ENCODE assay signal across 8 cellular contexts in the genomic region with DNA sequence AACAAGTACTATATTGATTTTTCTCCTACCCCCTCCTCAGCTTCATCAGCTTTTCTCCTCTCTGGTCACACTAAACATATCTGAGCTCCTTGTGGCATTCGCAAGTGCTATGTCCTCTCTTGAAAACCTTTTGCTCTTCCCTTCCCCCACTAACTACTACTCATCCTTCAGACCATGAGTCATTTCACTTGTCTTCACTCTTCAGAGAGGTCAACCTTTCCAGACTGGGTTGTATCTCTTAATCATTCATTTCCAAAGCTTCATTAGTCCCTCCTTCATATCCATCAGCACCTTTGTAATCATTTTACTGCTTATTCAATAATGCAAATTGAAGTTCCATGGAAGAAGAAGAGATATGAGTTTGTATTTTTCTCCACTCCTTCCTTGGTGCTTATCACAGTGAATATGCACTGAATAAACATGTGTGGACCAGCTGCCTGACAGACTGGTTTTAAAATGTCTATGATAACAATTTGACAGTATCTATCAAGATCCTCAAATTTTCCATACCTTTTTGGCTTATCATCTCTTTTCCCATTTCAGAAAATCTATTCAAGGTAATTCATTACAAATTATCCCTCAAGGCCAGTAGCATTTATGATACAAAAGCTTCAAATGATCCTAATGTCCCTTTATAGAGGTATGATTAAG. TPM values are rescaled to one million over a fixed set of nuclear protein-coding genes. Genes with fewer than 3 reads are reported as not detected.
DNase-seq lines count a peak whose midpoint lies in the region; ATAC-seq, FAIRE-seq and TF ChIP-seq lines count a peak whose summit lies in the region.

No MANE protein-coding gene starts in this region.

- 0 out of 4 replicates have a peak, but pooled peaks cover 0 to 3% of the 10 kb centered on the region in 2 experiments for H3K4me1 Mint-ChIP-seq in H9

- H4K8ac ChIP-seq in H9 (replicated peaks; ENCODE audit: insufficient read length, low read depth, low read length): no peak overlapping the region

- TF ChIP-seq CTCF in keratinocyte (optimal IDR thresholded peaks at IDR 0.05 in 1 of 3, IDR thresholded peaks at IDR 0.05 in 1 of 3, conservative IDR thresholded peaks at IDR 0.05 in 1 of 3; ENCODE audit: extremely low read depth in 1 of 3, insufficient read depth in 2 of 3, low read length in 3 of 3) (no peak), H9 (conservative IDR thresholded peaks at IDR 0.05) (no peak)

- H2BK5ac ChIP-seq in H9 (ENCODE audit: insufficient read length, low read length): no peak overlapping the region

- no peak overlapping the region for H4K5ac ChIP-seq in H9 (ENCODE audit: insufficient read length, low read depth, low read length)

- no peak overlapping the region for H3K9ac ChIP-seq in keratinocyte (ENCODE audit: control insufficient read depth, extremely low read depth, insufficient read depth, low read length)
- no peak overlapping the region for H3K9ac ChIP-seq in H9 (ENCODE audit: extremely low read depth, insufficient read length, low read length)

- no CpG with 5 or more reads among the region's 1 CpG for WGBS in H9 (ENCODE audit: extremely low coverage, insufficient read length, low lambda C conversion rate)

- FAIRE-seq in keratinocyte (lab: Jason Lieb, UNC): peak; percentile 90

- no peak overlapping the region for H3K27ac Mint-ChIP-seq in H9

- H3K4me3 Mint-ChIP-seq in H9: no peak overlapping the region

- H3K23ac ChIP-seq in H9 (ENCODE audit: insufficient read length, low read depth, low read length): no peak overlapping the region

- no peak overlapping the region for H2BK20ac ChIP-seq in H9 (ENCODE audit: low read depth, low read length, poor library complexity, severe bottlenecking)

- dilution Hi-C loops in keratinocyte (cut with MboI; ENCODE audit: extremely low pct_ligation_motif_present, low sequenced_read_pairs): no loop called here

- H3K79me1 ChIP-seq in H9 (ENCODE audit: insufficient read depth, low read depth, low read length, poor library complexity, severe bottlenecking): no peaks in the 10 kb centered on the region

- peaks cover 0 to 9% of the 10 kb centered on the region in 2 experiments for H3K36me3 ChIP-seq in keratinocyte (ENCODE audit: control insufficient read depth in 2 of 2, extremely low read depth in 1 of 2, insufficient read depth in 2 of 2, low read length in 2 of 2)

- no peaks in the 10 kb centered on the region for H3K9me1 ChIP-seq in keratinocyte (ENCODE audit: control insufficient read depth, extremely low read depth, insufficient read depth, low read length)

- peaks cover 0 to 4% of the 10 kb centered on the region in 2 experiments; a peak in 1 of 5 replicates for H3K9me3 Mint-ChIP-seq in H9

- H3K18ac ChIP-seq in H9 (ENCODE audit: insufficient read length, low read depth, low read length): no peak overlapping the region

- peak; percentile 1 for DNase-seq in SIG-M5 (lab: John Stamatoyannopoulos, UW)
- DNase-seq in keratinocyte (ENCODE audit: low read depth, low spot score): peak; percentile 36
- DNase-seq in NCI-H1694 (lab: John Stamatoyannopoulos, UW): no peak
- DNase-seq in H9: no peak
- no peak for DNase-seq in DMS153 (lab: John Stamatoyannopoulos, UW)
- DNase-seq in ecto neural progenitor cell (ENCODE audit: low spot score): no peak

- peaks cover 14% of the 10 kb centered on the region for H3K4me1 ChIP-seq in keratinocyte (ENCODE audit: control insufficient read depth, extremely low read depth, insufficient read depth, low read length)
- no peaks in the 10 kb centered on the region for H3K4me1 ChIP-seq in H9 (ENCODE audit: insufficient read depth, low read length)

- no peak overlapping the region for H2BK15ac ChIP-seq in H9 (ENCODE audit: low read depth, low read length)

- peak overlapping the region; percentile 20 for H3K4me2 ChIP-seq in keratinocyte (ENCODE audit: control insufficient read depth, extremely low read depth, insufficient read depth, low read depth, low read length)
- no peak overlapping the region for H3K4me2 ChIP-seq in H9 (ENCODE audit: insufficient read depth, insufficient read length, low read length)

- ATAC-seq in GM18867 (IDR thresholded peaks at IDR 0.05; ENCODE audit: unreplicated experiment) (peak; percentile 44), HG02973 (IDR thresholded peaks at IDR 0.05; ENCODE audit: unreplicated experiment) (peak; percentile 90)

- no peak overlapping the region for H3K14ac ChIP-seq in H9 (ENCODE audit: insufficient read depth, low read length)

- H3K79me2 ChIP-seq in keratinocyte (ENCODE audit: control insufficient read depth, insufficient read depth, low read length) (no peaks in the 10 kb centered on the region), H9 (ENCODE audit: insufficient read depth, low read length) (no peaks in the 10 kb centered on the region)

- peak overlapping the region; percentile 10 for H3K27ac ChIP-seq in keratinocyte (ENCODE audit: control insufficient read depth, insufficient read depth, low read length)
- no peak overlapping the region for H3K27ac ChIP-seq in H9 (ENCODE audit: insufficient read length, low read depth, low read length)

- no peak overlapping the region for H4K91ac ChIP-seq in H9 (ENCODE audit: insufficient read length, low read depth, low read length)

- no peaks in the 10 kb centered on the region for H3K27me3 ChIP-seq in keratinocyte (ENCODE audit: control insufficient read depth, extremely low read depth, insufficient read depth, low read length)
- no peaks in the 10 kb centered on the region for H3K27me3 ChIP-seq in H9 (ENCODE audit: insufficient read depth, low read length)

- H3K4me3 ChIP-seq in keratinocyte (ENCODE audit: control insufficient read depth in 2 of 3, extremely low read depth in 1 of 3, insufficient read depth in 2 of 3, low read depth in 1 of 3, low read length in 3 of 3): no peak overlapping the region

- no peak overlapping the region for H3K4ac ChIP-seq in H9 (ENCODE audit: low read depth, low read length)

- no peak overlapping the region for H2BK120ac ChIP-seq in H9 (ENCODE audit: low read depth, low read length, poor library complexity, severe bottlenecking)

- H3K36me3 Mint-ChIP-seq in H9 (ENCODE audit: insufficient read depth in 1 of 3, low read depth in 3 of 3): peaks cover 0 to 3% (median 0%) of the 10 kb centered on the region in 3 experiments; a peak in 1 of 7 replicates

- H3K9me3 ChIP-seq in keratinocyte (ENCODE audit: control insufficient read depth, low read depth, low read length): no peaks in the 10 kb centered on the region
- no peaks in the 10 kb centered on the region for H3K9me3 ChIP-seq in H9 (ENCODE audit: control insufficient read depth, low read depth, low read length)

- H3T11ph ChIP-seq in H9 (ENCODE audit: low read length): no peak overlapping the region

- H2AK5ac ChIP-seq in H9 (ENCODE audit: insufficient read length, low read length): no peak overlapping the region

- H4K20me1 ChIP-seq in keratinocyte (ENCODE audit: control insufficient read depth, extremely low read depth, insufficient read depth, low read length) (no peaks in the 10 kb centered on the region), H9 (ENCODE audit: control insufficient read depth, insufficient read depth, insufficient read length) (no peaks in the 10 kb centered on the region)

- H2AFZ ChIP-seq in keratinocyte (ENCODE audit: control insufficient read depth, low read length) (no peak overlapping the region), H9 (ENCODE audit: low read length) (no peak overlapping the region)

- H3K23me2 ChIP-seq in H9 (ENCODE audit: insufficient read length, low read depth, low read length, poor library complexity, severe bottlenecking): no peaks in the 10 kb centered on the region

- H3K27me3 Mint-ChIP-seq in H9 (ENCODE audit: low read depth): no peaks in the 10 kb centered on the region

- no peak overlapping the region for H2BK12ac ChIP-seq in H9 (ENCODE audit: insufficient read length, low read depth, low read length)

- no peak overlapping the region for H3K56ac ChIP-seq in H9 (ENCODE audit: insufficient read length, low read depth, low read length)

RNA-seq across cellular contexts. Expression of a gene that starts 28.4 kb away (rescaled TPM):
- polyA plus RNA-seq in keratinocyte: 20.9 to 33.6 TPM (median 23.2 TPM) in 3 replicates
- polyA plus RNA-seq in keratinocyte (2011; ENCODE audit: low read depth): 3.1 TPM
- 7.2 and 18.2 TPM in 2 replicates for polyA plus RNA-seq in keratinocyte (2011; cell fraction: cytosol; rRNA removed)
- polyA plus RNA-seq in keratinocyte (2011; cell fraction: nucleus; rRNA removed): 37.2 and 49.9 TPM in 2 replicates
- 2.8 and 19.9 TPM in 2 replicates for polyA plus RNA-seq in keratinocyte (2012; ENCODE audit: low replicate concordance)
- 12.6 to 43.9 TPM (median 28.2 TPM) in 3 replicates for polyA minus RNA-seq in keratinocyte
- 14.4 TPM for polyA minus RNA-seq in keratinocyte (2011; cell fraction: cytosol; rRNA and poly(A)+ RNA removed)
- 66.7 and 96.2 TPM in 2 replicates for polyA minus RNA-seq in keratinocyte (2011; cell fraction: nucleus; rRNA and poly(A)+ RNA removed)
- total RNA-seq in H9 (2021): 1.0 and 1.2 TPM in 2 replicates

RNA-seq across cellular contexts. Expression of a gene that starts 45.0 kb away (rescaled TPM):
- polyA plus RNA-seq in keratinocyte: 83.5 to 152 TPM (median 136 TPM) in 3 replicates
- polyA plus RNA-seq in keratinocyte (2011; ENCODE audit: low read depth): 223 TPM
- 142 and 178 TPM in 2 replicates for polyA plus RNA-seq in keratinocyte (2011; cell fraction: cytosol; rRNA removed)
- polyA plus RNA-seq in keratinocyte (2011; cell fraction: nucleus; rRNA removed): 226 and 245 TPM in 2 replicates
- 131 and 170 TPM in 2 replicates for polyA plus RNA-seq in keratinocyte (2012; ENCODE audit: low replicate concordance)
- polyA minus RNA-seq in keratinocyte: 116 to 231 TPM (median 181 TPM) in 3 replicates
- polyA minus RNA-seq in keratinocyte (2011; cell fraction: cytosol; rRNA and poly(A)+ RNA removed): 139 TPM
- 133 and 295 TPM in 2 replicates for polyA minus RNA-seq in keratinocyte (2011; cell fraction: nucleus; rRNA and poly(A)+ RNA removed)
- 15.7 and 18.3 TPM in 2 replicates for total RNA-seq in H9 (2021)

Comparison
In these comparisons a context has a peak if more than half of its experiments do, and no peak if none do; other contexts are left out.
1. DNase-seq: peak in SIG-M5 (single experiment) and keratinocyte (single experiment); none in NCI-H1694 (single experiment), H9 (single experiment), DMS153 (single experiment) and ecto neural progenitor cell (single experiment).